In the genomic region with DNA sequence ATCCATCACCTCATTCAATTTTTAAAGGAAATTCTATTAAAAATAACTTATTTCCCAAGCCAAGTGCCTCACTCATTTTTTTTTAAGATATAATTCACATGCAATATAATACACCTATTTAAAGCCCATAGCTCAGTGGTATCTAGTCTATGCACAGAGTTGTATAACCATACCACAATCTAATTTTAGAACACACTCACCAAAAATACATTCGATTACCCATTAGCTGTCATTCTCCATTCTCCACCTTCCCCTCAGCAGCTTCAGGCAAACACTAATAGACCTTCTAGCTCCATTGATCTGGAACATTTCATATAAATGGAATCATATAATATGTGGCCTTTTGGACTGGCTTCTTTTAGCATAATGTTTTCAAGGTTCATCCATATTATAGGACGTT, we compare ENCODE assay signal across 17 cellular contexts.
"Had no signal": no experiment of that assay in that cellular context is flagged by ENCODE, and none has a peak within 500 bp of the region (broad histone marks: within the 10 kb centered on the region; RNA-seq: fewer than 3 reads in every experiment).

No MANE protein-coding gene starts in this region.

- H3K4me3 ChIP-seq: lower lobe of right lung, pancreas, thoracic aorta had no signal

- ATAC-seq: activated T-helper 17 cell treated with anti-CD3 and anti-CD28 coated beads, Interleukin-2, amount 50 U/mL, for 72 hours; left cardiac atrium; lower lobe of right lung; pancreas; sciatic nerve had no signal

- DNase-seq: activated CD4-positive, alpha-beta T cell treated with anti-CD3 and anti-CD28 coated beads, Interleukin-2, amount 50 U/mL, for 4 hours; activated CD4-positive, CD25-positive, alpha-beta regulatory T cell treated with anti-CD3 and anti-CD28 coated beads, Interleukin-2, amount 50 U/mL, for 72 hours; activated naive CD4-positive, alpha-beta T cell treated with Interleukin-2 at 50 U/mL for 16 hours; activated T-cell treated with anti-CD3 and anti-CD28 coated beads for 4 hours; aorta; cerebellar nuclear complex; effector CD8-positive, alpha-beta T cell; foreskin fibroblast; left cardiac atrium; lower lobe of right lung; naive B cell; stimulated activated CD4-positive, alpha-beta T cell treated with anti-CD3 and anti-CD28 coated beads, Interleukin-1b, Interleukin-23, amount 100 ng/mL, for 48 hours; T-helper 9 cell had no signal

- H3K9me3 Mint-ChIP-seq: activated T-helper 17 cell treated with anti-CD3 and anti-CD28 coated beads, Interleukin-2, amount 50 U/mL, for 72 hours had no signal

- H3K27me3 ChIP-seq: pancreas had no signal

- H3K9me3 ChIP-seq: lower lobe of right lung, pancreas, thoracic aorta had no signal

- H3K36me3 ChIP-seq: lower lobe of right lung, pancreas, thoracic aorta had no signal

- H3K36me3 Mint-ChIP-seq: naive B cell had no signal

- H3K27ac Mint-ChIP-seq: activated T-helper 17 cell treated with anti-CD3 and anti-CD28 coated beads, Interleukin-2, amount 50 U/mL, for 72 hours; naive B cell had no signal

- H3K27ac ChIP-seq: lower lobe of right lung, pancreas, thoracic aorta had no signal

- H3K27me3 Mint-ChIP-seq: naive B cell had no signal

- H3K4me3 Mint-ChIP-seq: activated T-helper 17 cell treated with anti-CD3 and anti-CD28 coated beads, Interleukin-2, amount 50 U/mL, for 72 hours; naive B cell had no signal
